8 cellular contexts compared by ENCODE assay signal in genomic region chr1:198157241-198157846, GRCh38. TPM values are rescaled to one million over a fixed set of nuclear protein-coding genes. Genes with fewer than 3 reads are reported as not detected.
A peak's percentile ranks its signal among the peaks of the same experiment; 100 is the strongest.
DNase-seq lines count a peak whose midpoint lies in the region; ATAC-seq and TF ChIP-seq lines count a peak whose summit lies in the region.

No MANE protein-coding gene starts in this region.

- H3K27ac ChIP-seq in smooth muscle cell (ENCODE audit: low read depth), result peak overlapping the region; percentile 90

- H3K4me2 ChIP-seq in smooth muscle cell, result peak overlapping the region; percentile 84

- ATAC-seq in GM18870 (IDR thresholded peaks at IDR 0.05; ENCODE audit: unreplicated experiment) (peak; percentile 34), HG03159 (IDR thresholded peaks at IDR 0.05; ENCODE audit: unreplicated experiment) (peak; percentile 49), activated B cell treated with CpG ODN at 0.5 μM for 24 hours (ENCODE audit: low read depth) (peak; percentile 50)

- no peaks in the 10 kb centered on the region for H3K27me3 ChIP-seq in smooth muscle cell (ENCODE audit: low read depth)

- H3K9ac ChIP-seq in smooth muscle cell (ENCODE audit: low read depth), result peak overlapping the region; percentile 70

- H3K27me3 Mint-ChIP-seq in activated B cell treated with CpG ODN at 0.5 μM for 24 hours (no peaks in the 10 kb centered on the region), immature natural killer cell (ENCODE audit: low read depth in 3 of 3) (peaks cover 0 to 15% (median 9%) of the 10 kb centered on the region in 3 donors)

- H3K36me3 ChIP-seq in smooth muscle cell (ENCODE audit: low read depth), result no peaks in the 10 kb centered on the region

- POLR2A ChIA-PET in AG04449 (lab: Yijun Ruan, JAX), result interaction anchor here (1.0 to 3.7 kb wide), 8 partner anchors 34 to 339 kb away, joined by 3 to 30 read pairs (median 6); partner anchors contain the start of gene LHX9
- POLR2A ChIA-PET in activated B cell treated with CpG ODN at 0.5 μM for 24 hours (lab: Charles Lee), result interaction anchor here (0.5 to 4.6 kb wide), 4 partner anchors 11 to 479 kb away, joined by 3 to 46 read pairs (median 9); no protein-coding TSS in a partner anchor

- peaks cover 17% of the 10 kb centered on the region for H3K4me1 ChIP-seq in smooth muscle cell (ENCODE audit: low read depth)

- peaks cover 10% of the 10 kb centered on the region for H3K36me3 Mint-ChIP-seq in activated B cell treated with CpG ODN at 0.5 μM for 24 hours (ENCODE audit: low read depth)
- H3K36me3 Mint-ChIP-seq in immature natural killer cell, result no peaks in the 10 kb centered on the region

- under 1% methylated on average over 62 of the region's 62 CpGs for WGBS in smooth muscle cell (ENCODE audit: low lambda C conversion rate)

- CTCF ChIA-PET in AG04449 (lab: Yijun Ruan, JAX) (interaction anchor here (1.1 to 4.4 kb wide), 14 partner anchors 9 to 529 kb away, joined by 3 to 23 read pairs (median 4); partner anchors contain the start of gene LHX9), activated B cell treated with CpG ODN at 0.5 μM for 24 hours (lab: Charles Lee) (no interaction called here)

- H3K9me3 ChIP-seq in smooth muscle cell (replicated peaks; ENCODE audit: low read depth), result no peaks in the 10 kb centered on the region

- peak overlapping the region; percentile 92 for H2AFZ ChIP-seq in smooth muscle cell (ENCODE audit: low read depth)

- H3K4me3 Mint-ChIP-seq in activated B cell treated with CpG ODN at 0.5 μM for 24 hours (peak overlapping the region; percentile 98), immature natural killer cell (peak overlapping the region; percentile 98 to 100 (median 99))

- H3F3A ChIP-seq in smooth muscle cell (ENCODE audit: low read depth), result peaks cover 14% of the 10 kb centered on the region

- H3K27ac Mint-ChIP-seq in activated B cell treated with CpG ODN at 0.5 μM for 24 hours (peak overlapping the region; percentile 98), immature natural killer cell (peak overlapping the region; percentile 95 to 100 (median 99))

- H3K4me3 ChIP-seq in AG04449 (ENCODE audit: low read depth, low read length), result peak overlapping the region; percentile 81
- peak overlapping the region; percentile 75 to 79 for H3K4me3 ChIP-seq in cardiac fibroblast (replicated peaks in 1 of 2; ENCODE audit: low read depth in 2 of 2, low read length in 2 of 2)
- H3K4me3 ChIP-seq in smooth muscle cell, result peak overlapping the region; percentile 92

- DNase-seq in AG04449 (ENCODE audit: low read depth, low spot score) (peak; percentile 77), NCI-H2196 treated with DMSO at 0.1 percent for 48 hours (lab: John Stamatoyannopoulos, UW; ENCODE audit: unreplicated experiment) (peak; percentile 62), activated B cell treated with CpG ODN at 0.5 μM for 24 hours (peak; percentile 73), cardiac fibroblast (ENCODE audit: low read depth in 2 of 2) (peak; percentile 95 to 96), immature natural killer cell (peak; percentile 78 to 81 (median 79)), smooth muscle cell (lab: John Stamatoyannopoulos, UW; ENCODE audit: unreplicated experiment) (peak; percentile 48)

- H3K9me3 Mint-ChIP-seq in activated B cell treated with CpG ODN at 0.5 μM for 24 hours, result no peaks in the 10 kb centered on the region
- H3K9me3 Mint-ChIP-seq in immature natural killer cell, result no peaks in the 10 kb centered on the region

- TF ChIP-seq CTCF in AG04449 (IDR thresholded peaks at IDR 0.05; ENCODE audit: insufficient read depth, low read length, missing control alignments) (no peak), activated B cell treated with CpG ODN at 0.5 μM for 24 hours (IDR thresholded peaks at IDR 0.05) (no peak), cardiac fibroblast (IDR thresholded peaks at IDR 0.05; ENCODE audit: low read depth, low read length) (no peak), smooth muscle cell (IDR thresholded peaks at IDR 0.05; ENCODE audit: borderline replicate concordance, insufficient read depth, poor library complexity, severe bottlenecking) (no peak)

- peaks cover 40% of the 10 kb centered on the region for H3K79me2 ChIP-seq in smooth muscle cell (ENCODE audit: low read depth)

- H3K4me1 Mint-ChIP-seq in activated B cell treated with CpG ODN at 0.5 μM for 24 hours, result peaks cover 49% of the 10 kb centered on the region
- H3K4me1 Mint-ChIP-seq in immature natural killer cell, result peaks cover 40 to 58% of the 10 kb centered on the region in 2 donors

- H4K20me1 ChIP-seq in smooth muscle cell (ENCODE audit: low read depth), result peaks cover 12% of the 10 kb centered on the region

- intact Hi-C loops in activated B cell treated with CpG ODN at 0.5 μM for 24 hours (cut with micrococcal nuclease), result loop anchor here (1.0 to 10.0 kb wide), 11 partner anchors 17 to 1337 kb away; partner anchors contain the start of genes C1orf53 and DENND1B

RNA-seq across cellular contexts. Expression of gene NEK7, which starts 0.5 kb away (rescaled TPM):
- 28.3 and 33.5 TPM in 2 replicates for total RNA-seq in activated B cell treated with CpG ODN at 0.5 μM for 24 hours
- 10 to 100 TPM; 42.7 to 47.4 (median 47.3) TPM for polyA plus RNA-seq in immature natural killer cell
- 141 and 148 TPM in 2 replicates for total RNA-seq in smooth muscle cell
- 26.1 and 33.7 TPM in 2 replicates for polyA plus RNA-seq in smooth muscle cell

Comparison
In these comparisons a context has a peak if more than half of its experiments do, and no peak if none do; other contexts are left out.
1. Peak in every context shown above with its lines: DNase-seq, ATAC-seq, H3K4me3 ChIP-seq and H3K27ac ChIP-seq.